ENCODE assay signal across 24 cellular contexts in genomic region chr13:106865706-106866288, GRCh38.
"Had no signal": no experiment of that assay in that cellular context is flagged by ENCODE, and none has a peak within 500 bp of the region (broad histone marks: within the 10 kb centered on the region; RNA-seq: fewer than 3 reads in every experiment).

No MANE protein-coding gene starts in this region.

- H3K36me3 ChIP-seq: ascending aorta, breast epithelium, esophagus squamous epithelium, tibial artery, uterus had no signal

- H3K27ac ChIP-seq: ascending aorta, breast epithelium, esophagus squamous epithelium, tibial artery, uterus had no signal

- DNase-seq: activated CD4-positive, alpha-beta T cell treated with anti-CD3 and anti-CD28 coated beads, Interleukin-2, amount 50 U/mL, for 1 hour; activated CD4-positive, CD25-positive, alpha-beta regulatory T cell treated with anti-CD3 and anti-CD28 coated beads, Interleukin-2, amount 50 U/mL, for 72 hours; activated CD8-positive, alpha-beta memory T cell treated with anti-CD3 and anti-CD28 coated beads for 24 hours; activated CD8-positive, alpha-beta memory T cell treated with anti-CD3 and anti-CD28 coated beads, Interleukin-2, amount 50 U/mL, for 48 hours; activated effector memory CD4-positive, alpha-beta T cell treated with anti-CD3 and anti-CD28 coated beads, Interleukin-2, amount 50 U/mL, for 16 hours; activated T-cell treated with anti-CD3 and anti-CD28 coated beads, Interleukin-2, amount 50 U/mL, for 72 hours; cerebellar nuclear complex; cortex of kidney; effector CD8-positive, alpha-beta T cell; esophagus squamous epithelium; hippocampal formation; left cardiac atrium; midbrain; posterior cingulate gyrus; stimulated activated CD4-positive, alpha-beta T cell treated with anti-CD3 and anti-CD28 coated beads, Interleukin-2, amount 100 ng/mL, for 24 hours; stimulated activated naive CD8-positive, alpha-beta T cell treated with anti-CD3 and anti-CD28 coated beads, Interleukin-15, Interleukin-2, amounts not matched to agents 100 U/mL and 50 U/mL, for 24 hours; substantia nigra; T-cell; tibial artery; uterus had no signal

- H3K4me3 ChIP-seq: ascending aorta, breast epithelium, esophagus squamous epithelium, lung, tibial artery, uterus had no signal

- H3K27me3 ChIP-seq: ascending aorta, breast epithelium, esophagus squamous epithelium, tibial artery, uterus had no signal

- H3K4me1 ChIP-seq: ascending aorta, breast epithelium, uterus had no signal

- FAIRE-seq: islet of Langerhans had no signal

- ATAC-seq: activated T-cell treated with anti-CD3 and anti-CD28 coated beads, Interleukin-2, amount 50 U/mL, for 72 hours; left cardiac atrium; stimulated activated naive CD8-positive, alpha-beta T cell treated with anti-CD3 and anti-CD28 coated beads, Interleukin-15, Interleukin-2, amounts not matched to agents 100 U/mL and 50 U/mL, for 24 hours; T-cell had no signal

- H3K9me3 ChIP-seq: ascending aorta, breast epithelium, esophagus squamous epithelium, tibial artery, uterus had no signal
